19 cellular contexts compared by ENCODE assay signal in genomic region chr7:28547115-28547514, GRCh38.
"Had no signal": no experiment of that assay in that cellular context is flagged by ENCODE, and none has a peak within 500 bp of the region (broad histone marks: within the 10 kb centered on the region; RNA-seq: fewer than 3 reads in every experiment).

No MANE protein-coding gene starts in this region.

- ATAC-seq: stimulated activated effector memory CD8-positive, alpha-beta T cell treated with anti-CD3 and anti-CD28 coated beads, Interleukin-12 subunit alpha, Interleukin-12 subunit beta, amount 100 ng/mL, for 72 hours; stimulated activated memory B cell treated with anti-CD40 and anti-IgM and Interleukin-4, amounts not matched to agents 10 μg/mL and 1 μg/mL and 100 μg/mL, for 72 hours; stimulated activated naive B cell treated with anti-CD40 and anti-IgM and Interleukin-4, amounts not matched to agents 10 μg/mL and 1 μg/mL and 100 μg/mL, for 72 hours; stimulated activated naive CD8-positive, alpha-beta T cell treated with anti-CD3 and anti-CD28 coated beads, Interleukin-15, amount 100 ng/mL, for 72 hours; stimulated activated naive CD8-positive, alpha-beta T cell treated with anti-CD3 and anti-CD28 coated beads, Interleukin-15, Interleukin-2, amounts not matched to agents 100 U/mL and 50 U/mL, for 24 hours; upper lobe of right lung had no signal

- H3K4me1 ChIP-seq: suprapubic skin, testis, thyroid gland, transverse colon, upper lobe of right lung, uterus, vagina had no signal

- H3K36me3 Mint-ChIP-seq: stimulated activated effector memory CD8-positive, alpha-beta T cell treated with anti-CD3 and anti-CD28 coated beads, Interleukin-12 subunit alpha, Interleukin-12 subunit beta, amount 100 ng/mL, for 72 hours; stimulated activated memory B cell treated with anti-CD40 and anti-IgM and Interleukin-4, amounts not matched to agents 10 μg/mL and 1 μg/mL and 100 μg/mL, for 72 hours; stimulated activated naive B cell treated with anti-CD40 and anti-IgM and Interleukin-4, amounts not matched to agents 10 μg/mL and 1 μg/mL and 100 μg/mL, for 72 hours; type B pancreatic cell had no signal

- H3K9me3 ChIP-seq: testis, thoracic aorta, thyroid gland, tibial artery, transverse colon, upper lobe of right lung, uterus, vagina had no signal

- H3K27ac Mint-ChIP-seq: stimulated activated effector memory CD8-positive, alpha-beta T cell treated with anti-CD3 and anti-CD28 coated beads, Interleukin-12 subunit alpha, Interleukin-12 subunit beta, amount 100 ng/mL, for 72 hours; stimulated activated memory B cell treated with anti-CD40 and anti-IgM and Interleukin-4, amounts not matched to agents 10 μg/mL and 1 μg/mL and 100 μg/mL, for 72 hours; stimulated activated naive B cell treated with anti-CD40 and anti-IgM and Interleukin-4, amounts not matched to agents 10 μg/mL and 1 μg/mL and 100 μg/mL, for 72 hours; stimulated activated naive CD8-positive, alpha-beta T cell treated with anti-CD3 and anti-CD28 coated beads, Interleukin-15, amount 100 ng/mL, for 72 hours; stimulated activated naive CD8-positive, alpha-beta T cell treated with anti-CD3 and anti-CD28 coated beads, Interleukin-15, Interleukin-2, amounts not matched to agents 100 ng/mL and 50 ng/mL, for 24 hours; type B pancreatic cell had no signal

- H3K27ac ChIP-seq: stomach, suprapubic skin, testis, thoracic aorta, thyroid gland, tibial artery, tibial nerve, transverse colon, upper lobe of left lung, upper lobe of right lung, uterus, vagina had no signal

- H3K36me3 ChIP-seq: stomach, suprapubic skin, thoracic aorta, thyroid gland, tibial artery, tibial nerve, transverse colon, upper lobe of left lung, upper lobe of right lung, uterus, vagina had no signal

- H3K9me3 Mint-ChIP-seq: stimulated activated effector memory CD8-positive, alpha-beta T cell treated with anti-CD3 and anti-CD28 coated beads, Interleukin-12 subunit alpha, Interleukin-12 subunit beta, amount 100 ng/mL, for 72 hours; type B pancreatic cell had no signal

- H3K4me3 ChIP-seq: stomach, suprapubic skin, testis, thoracic aorta, thyroid gland, tibial artery, tibial nerve, transverse colon, upper lobe of left lung, upper lobe of right lung, uterus, vagina had no signal

- H3K4me1 Mint-ChIP-seq: stimulated activated effector memory CD8-positive, alpha-beta T cell treated with anti-CD3 and anti-CD28 coated beads, Interleukin-12 subunit alpha, Interleukin-12 subunit beta, amount 100 ng/mL, for 72 hours; stimulated activated memory B cell treated with anti-CD40 and anti-IgM and Interleukin-4, amounts not matched to agents 10 μg/mL and 1 μg/mL and 100 μg/mL, for 72 hours; stimulated activated naive CD8-positive, alpha-beta T cell treated with anti-CD3 and anti-CD28 coated beads, Interleukin-15, amount 100 ng/mL, for 72 hours had no signal

- H3K4me3 Mint-ChIP-seq: stimulated activated effector memory CD8-positive, alpha-beta T cell treated with anti-CD3 and anti-CD28 coated beads, Interleukin-12 subunit alpha, Interleukin-12 subunit beta, amount 100 ng/mL, for 72 hours; stimulated activated memory B cell treated with anti-CD40 and anti-IgM and Interleukin-4, amounts not matched to agents 10 μg/mL and 1 μg/mL and 100 μg/mL, for 72 hours; stimulated activated naive B cell treated with anti-CD40 and anti-IgM and Interleukin-4, amounts not matched to agents 10 μg/mL and 1 μg/mL and 100 μg/mL, for 72 hours; stimulated activated naive CD8-positive, alpha-beta T cell treated with anti-CD3 and anti-CD28 coated beads, Interleukin-15, amount 100 ng/mL, for 72 hours; stimulated activated naive CD8-positive, alpha-beta T cell treated with anti-CD3 and anti-CD28 coated beads, Interleukin-15, Interleukin-2, amounts not matched to agents 100 ng/mL and 50 ng/mL, for 24 hours; type B pancreatic cell had no signal
